Comparison of ENCODE assay signal across 23 cellular contexts in genomic region chr11:68664906-68665305, GRCh38. TPM values are rescaled to one million over a fixed set of nuclear protein-coding genes. Genes with fewer than 3 reads are reported as not detected.
"Had no signal": no experiment of that assay in that cellular context is flagged by ENCODE, and none has a peak within 500 bp of the region (broad histone marks: within the 10 kb centered on the region; RNA-seq: fewer than 3 reads in every experiment).

No MANE protein-coding gene starts in this region.

- H3K27ac ChIP-seq: RWPE1 had no signal

- H3K4me3 ChIP-seq: K562 had no signal

- ATAC-seq: activated CD4-positive, CD25-positive, alpha-beta regulatory T cell treated with anti-CD3 and anti-CD28 coated beads, Interleukin-2, amount 50 U/mL, for 24 hours; activated CD8-positive, alpha-beta T cell treated with anti-CD3 and anti-CD28 coated beads, Interleukin-2, amount 10 ng/mL, durations not matched to agents 7 days and 5 days; activated naive CD4-positive, alpha-beta T cell treated with anti-CD3 and anti-CD28 coated beads, Interleukin-2, amount 50 U/mL, for 72 hours; K562; Panc1 had no signal

- DNase-seq: activated CD4-positive, alpha-beta T cell treated with anti-CD3 and anti-CD28 coated beads for 4 hours; activated CD8-positive, alpha-beta memory T cell treated with anti-CD3 and anti-CD28 coated beads, Interleukin-2, amount 50 U/mL, for 48 hours; activated CD8-positive, alpha-beta T cell treated with anti-CD3 and anti-CD28 coated beads, Interleukin-2, amount 10 ng/mL, durations not matched to agents 7 days and 5 days; activated effector memory CD4-positive, alpha-beta T cell treated with anti-CD3 and anti-CD28 coated beads, Interleukin-2, amount 50 U/mL, for 16 hours; activated naive CD4-positive, alpha-beta T cell treated with Interleukin-2 at 50 U/mL for 16 hours; activated T-cell treated with anti-CD3 and anti-CD28 coated beads, Interleukin-2, amount 50 U/mL, for 1 hour; caudate nucleus; Karpas-422; MM.1S; NCI-H1105; NCI-H1436 treated with DMSO at 0.1 percent for 48 hours; NCI-H187; NCI-H2081; NCI-H510A treated with DMSO at 0.1 percent for 48 hours; NCI-H69; NK-92 treated with Interleukin-12 subunit alpha and Interleukin-12 subunit beta, amount 100 ng/mL, for 24 hours; OCI-M1; SHP77 treated with DMSO at 0.1 percent for 48 hours had no signal

RNA-seq across cellular contexts. Expression of gene GAL, which starts 19.4 kb away (rescaled TPM):
- total RNA-seq: activated CD8-positive, alpha-beta T cell treated with anti-CD3 and anti-CD28 coated beads, Interleukin-2, amount 10 ng/mL, durations not matched to agents 7 days and 5 days had no signal
